In genomic region chr16:85514601-85515318, GRCh38 we compare ENCODE assay signal across 9 cellular contexts.
A peak's percentile ranks its signal among the peaks of the same experiment; 100 is the strongest.
DNase-seq lines count a peak whose midpoint lies in the region; ATAC-seq, FAIRE-seq and TF ChIP-seq lines count a peak whose summit lies in the region.
"Had no signal": no experiment of that assay in that cellular context is flagged by ENCODE, and none has a peak within 500 bp of the region (broad histone marks: within the 10 kb centered on the region; RNA-seq: fewer than 3 reads in every experiment).

No MANE protein-coding gene starts in this region.

- peak overlapping the region; percentile 49 for H3K4me2 ChIP-seq in keratinocyte (ENCODE audit: control insufficient read depth, extremely low read depth, insufficient read depth, low read depth, low read length)

- H3K9me1 ChIP-seq in keratinocyte (ENCODE audit: control insufficient read depth, extremely low read depth, insufficient read depth, low read length) = no peaks in the 10 kb centered on the region

- TF ChIP-seq CTCF in astrocyte of the spinal cord (IDR thresholded peaks at IDR 0.05; ENCODE audit: low read depth, low read length) (no peak), keratinocyte (optimal IDR thresholded peaks at IDR 0.05 in 1 of 3, IDR thresholded peaks at IDR 0.05 in 1 of 3, conservative IDR thresholded peaks at IDR 0.05 in 1 of 3; ENCODE audit: extremely low read depth in 1 of 3, insufficient read depth in 2 of 3, low read length in 3 of 3) (no peak)

- CTCF ChIA-PET in activated CD4-positive, alpha-beta T cell treated with anti-CD3 and anti-CD28 coated beads, Interleukin-2, amount 10 ng/mL, durations not matched to agents 7 days and 5 days (lab: Charles Lee) = no interaction called here

- ATAC-seq in GM18498 (IDR thresholded peaks at IDR 0.05; ENCODE audit: unreplicated experiment) = no peak

- H3K9ac ChIP-seq in keratinocyte (ENCODE audit: control insufficient read depth, extremely low read depth, insufficient read depth, low read length) (peak overlapping the region; percentile 60), subcutaneous abdominal adipose tissue (ENCODE audit: low read length in 5 of 5) (peak overlapping the region in 3 of 5 donors; percentile 33 to 57 (median 54))

- POLR2A ChIA-PET in activated CD4-positive, alpha-beta T cell treated with anti-CD3 and anti-CD28 coated beads, Interleukin-2, amount 10 ng/mL, durations not matched to agents 7 days and 5 days (lab: Charles Lee) = no interaction called here

- dilution Hi-C loops in keratinocyte (cut with MboI; ENCODE audit: extremely low pct_ligation_motif_present, low sequenced_read_pairs) = no loop called here

- peak overlapping the region; percentile 44 for H2AFZ ChIP-seq in keratinocyte (ENCODE audit: control insufficient read depth, low read length)

- peak; percentile 70 for FAIRE-seq in keratinocyte (lab: Jason Lieb, UNC)
- FAIRE-seq: endothelial cell of umbilical vein had no signal

- no peaks in the 10 kb centered on the region for H3K36me3 Mint-ChIP-seq in activated CD4-positive, alpha-beta T cell treated with anti-CD3 and anti-CD28 coated beads, Interleukin-2, amount 10 ng/mL, durations not matched to agents 7 days and 5 days (ENCODE audit: low read depth)

- no peaks in the 10 kb centered on the region for H3K36me3 ChIP-seq in keratinocyte (ENCODE audit: control insufficient read depth in 2 of 2, extremely low read depth in 1 of 2, insufficient read depth in 2 of 2, low read length in 2 of 2)
- peaks cover 0 to 5% (median 4%) of the 10 kb centered on the region in 5 donors for H3K36me3 ChIP-seq in subcutaneous abdominal adipose tissue (ENCODE audit: control insufficient read depth in 5 of 5, insufficient read depth in 5 of 5, low read length in 5 of 5)

- H3K9me3 Mint-ChIP-seq in activated CD4-positive, alpha-beta T cell treated with anti-CD3 and anti-CD28 coated beads, Interleukin-2, amount 10 ng/mL, durations not matched to agents 7 days and 5 days = no peaks in the 10 kb centered on the region

- H3K9me3 ChIP-seq in keratinocyte (ENCODE audit: control insufficient read depth, low read depth, low read length) (no peaks in the 10 kb centered on the region), subcutaneous abdominal adipose tissue (ENCODE audit: control insufficient read depth in 5 of 5, low read length in 5 of 5) (no peaks in the 10 kb centered on the region)

- H3K27ac Mint-ChIP-seq in activated CD4-positive, alpha-beta T cell treated with anti-CD3 and anti-CD28 coated beads, Interleukin-2, amount 10 ng/mL, durations not matched to agents 7 days and 5 days = no peak overlapping the region

- in situ Hi-C loops in astrocyte of the spinal cord (cut with HindIII; ENCODE audit: low sequenced_read_pairs) = no loop called here

- H3K4me1 Mint-ChIP-seq in activated CD4-positive, alpha-beta T cell treated with anti-CD3 and anti-CD28 coated beads, Interleukin-2, amount 10 ng/mL, durations not matched to agents 7 days and 5 days = no peaks in the 10 kb centered on the region

- no peaks in the 10 kb centered on the region for H3K79me2 ChIP-seq in keratinocyte (ENCODE audit: control insufficient read depth, insufficient read depth, low read length)

- H3K4me1 ChIP-seq in keratinocyte (ENCODE audit: control insufficient read depth, extremely low read depth, insufficient read depth, low read length) (peaks cover 20% of the 10 kb centered on the region), subcutaneous abdominal adipose tissue (ENCODE audit: control insufficient read depth in 5 of 5, insufficient read depth in 5 of 5, low read length in 5 of 5) (peaks cover 8 to 37% (median 28%) of the 10 kb centered on the region in 5 donors)

- H3K27me3 ChIP-seq in keratinocyte (ENCODE audit: control insufficient read depth, extremely low read depth, insufficient read depth, low read length) (no peaks in the 10 kb centered on the region), subcutaneous abdominal adipose tissue (ENCODE audit: control insufficient read depth in 5 of 5, insufficient read depth in 4 of 5, low read length in 5 of 5) (no peaks in the 10 kb centered on the region)

- H3K27me3 Mint-ChIP-seq in activated CD4-positive, alpha-beta T cell treated with anti-CD3 and anti-CD28 coated beads, Interleukin-2, amount 10 ng/mL, durations not matched to agents 7 days and 5 days = no peaks in the 10 kb centered on the region

- peak overlapping the region; percentile 59 for H3K27ac ChIP-seq in keratinocyte (ENCODE audit: control insufficient read depth, insufficient read depth, low read length)
- H3K27ac ChIP-seq in subcutaneous abdominal adipose tissue (ENCODE audit: low read depth, low read length) = peak overlapping the region; percentile 86

- H3K4me3 ChIP-seq in astrocyte of the spinal cord (ENCODE audit: low read depth, low read length) (no peak overlapping the region), keratinocyte (ENCODE audit: control insufficient read depth in 2 of 3, extremely low read depth in 1 of 3, insufficient read depth in 2 of 3, low read depth in 1 of 3, low read length in 3 of 3) (peak overlapping the region in 1 of 3 experiments; percentile 13), subcutaneous abdominal adipose tissue (ENCODE audit: low read depth in 1 of 5, low read length in 5 of 5) (peak overlapping the region in 3 of 5 donors; percentile 2 to 26 (median 6))

- no peaks in the 10 kb centered on the region for H4K20me1 ChIP-seq in keratinocyte (ENCODE audit: control insufficient read depth, extremely low read depth, insufficient read depth, low read length)

- no peak overlapping the region for H3K4me3 Mint-ChIP-seq in activated CD4-positive, alpha-beta T cell treated with anti-CD3 and anti-CD28 coated beads, Interleukin-2, amount 10 ng/mL, durations not matched to agents 7 days and 5 days

- peak; percentile 68 for DNase-seq in HK-2 (ENCODE audit: unreplicated experiment)
- peak; percentile 91 for DNase-seq in astrocyte of the spinal cord (ENCODE audit: low read depth, low spot score)
- DNase-seq in keratinocyte (ENCODE audit: low read depth, low spot score) = peak; percentile 83
- no peak for DNase-seq in stimulated activated CD4-positive, alpha-beta T cell treated with anti-CD3 and anti-CD28 coated beads, Interleukin-12 subunit alpha, Interleukin-12 subunit beta, amount 100 ng/mL, for 4 hours
- no peak for DNase-seq in activated CD4-positive, alpha-beta T cell treated with anti-CD3 and anti-CD28 coated beads for 48 hours
- DNase-seq in activated CD4-positive, alpha-beta T cell treated with anti-CD3 and anti-CD28 coated beads, Interleukin-2, amount 10 ng/mL, durations not matched to agents 7 days and 5 days = no peak

Comparison
In these comparisons a context has a peak if more than half of its experiments do, and no peak if none do; other contexts are left out.
1. DNase-seq: peak in HK-2 (single experiment), astrocyte of the spinal cord (single experiment) and keratinocyte (single experiment); none in stimulated activated CD4-positive, alpha-beta T cell treated with anti-CD3 and anti-CD28 coated beads, Interleukin-12 subunit alpha, Interleukin-12 subunit beta, amount 100 ng/mL, for 4 hours (single experiment), activated CD4-positive, alpha-beta T cell treated with anti-CD3 and anti-CD28 coated beads for 48 hours (single experiment) and activated CD4-positive, alpha-beta T cell treated with anti-CD3 and anti-CD28 coated beads, Interleukin-2, amount 10 ng/mL, durations not matched to agents 7 days and 5 days (single experiment).